Comparison of ENCODE assay signal across 23 cellular contexts in genomic region chr4:46506876-46507275, GRCh38.
A peak's percentile ranks its signal among the peaks of the same experiment; 100 is the strongest.
DNase-seq lines count a peak whose midpoint lies in the region; TF ChIP-seq lines count a peak whose summit lies in the region.
"Had no signal": no experiment of that assay in that cellular context is flagged by ENCODE, and none has a peak within 500 bp of the region (broad histone marks: within the 10 kb centered on the region; RNA-seq: fewer than 3 reads in every experiment).

No MANE protein-coding gene starts in this region.

- H3K4me3 ChIP-seq in fibroblast of pulmonary artery (replicated peaks; ENCODE audit: low read depth, low read length) (no peak overlapping the region), retinal pigment epithelial cell (ENCODE audit: low read length) (no peak overlapping the region)
- H3K4me3 ChIP-seq: left ventricle myocardium inferior, pancreas, sigmoid colon, SJSA1 had no signal

- in situ Hi-C loops in SK-MEL-5 (cut with HindIII; ENCODE audit: low pct_unique_long_range_greater_than_20kb, low sequenced_read_pairs), result no loop called here

- DNase-seq in HT-29 (ENCODE audit: low spot score) (peak; percentile 19), SK-MEL-5 (ENCODE audit: low read depth, low spot score) (peak; percentile 7), fibroblast of pulmonary artery (ENCODE audit: low read depth) (peak; percentile 17), retinal pigment epithelial cell (ENCODE audit: low read depth) (peak; percentile 46), putamen (ENCODE audit: low spot score) (no peak), cerebellar nuclear complex (lab: John Stamatoyannopoulos, UW) (no peak)
- DNase-seq in NK-92 treated with Interleukin-12 subunit alpha and Interleukin-12 subunit beta, amount 100 ng/mL, for 24 hours (lab: John Stamatoyannopoulos, UW), result no peak
- DNase-seq: activated CD4-positive, alpha-beta memory T cell treated with anti-CD3 and anti-CD28 coated beads, Interleukin-2, amount 10 ng/mL, durations not matched to agents 7 days and 5 days; activated effector memory CD4-positive, alpha-beta T cell treated with anti-CD3 and anti-CD28 coated beads, Interleukin-2, amount 50 U/mL, for 16 hours; activated naive CD8-positive, alpha-beta T cell treated with anti-CD3 and anti-CD28 coated beads, Interleukin-2, amount 50 U/mL, for 24 hours; CD4-positive, alpha-beta memory T cell; GDM1; H7; head of caudate nucleus; left ventricle myocardium inferior; NCI-H1048; NCI-H2029 treated with DMSO at 0.1 percent for 48 hours; NCI-H345; pancreas; sigmoid colon; T-helper 2 cell; WERI-Rb-1 had no signal

- TF ChIP-seq CTCF in fibroblast of pulmonary artery (IDR thresholded peaks at IDR 0.05; ENCODE audit: low read length, missing control alignments) (no peak), retinal pigment epithelial cell (conservative IDR thresholded peaks at IDR 0.05; ENCODE audit: low read depth, low read length) (no peak)

Comparison
In these comparisons a context has a peak if more than half of its experiments do, and no peak if none do; other contexts are left out.
1. DNase-seq: peak in HT-29 (single experiment), SK-MEL-5 (single experiment), fibroblast of pulmonary artery (single experiment) and retinal pigment epithelial cell (single experiment); none in NK-92 treated with Interleukin-12 subunit alpha and Interleukin-12 subunit beta, amount 100 ng/mL, for 24 hours (single experiment), putamen (single experiment) and cerebellar nuclear complex (0 of 2).